11 cellular contexts compared by ENCODE assay signal in genomic region chr1:227447531-227447990, GRCh38.
DNase-seq lines count a peak whose midpoint lies in the region; ATAC-seq, FAIRE-seq and TF ChIP-seq lines count a peak whose summit lies in the region.
"Had no signal": no experiment of that assay in that cellular context is flagged by ENCODE, and none has a peak within 500 bp of the region (broad histone marks: within the 10 kb centered on the region; RNA-seq: fewer than 3 reads in every experiment).

No MANE protein-coding gene starts in this region.

- no peaks in the 10 kb centered on the region for H3F3A ChIP-seq in neural progenitor cell (ENCODE audit: low read depth)

- no TSS peak for BruUV-seq in Panc1 (replicated peaks; lab: Mats Ljungman, UMichigan)

- in situ Hi-C loops in Panc1 (cut with HindIII; ENCODE audit: low pct_unique_long_range_greater_than_20kb, low sequenced_read_pairs): no loop called here

- no peaks in the 10 kb centered on the region for H3K4me1 ChIP-seq in BE2C
- no peaks in the 10 kb centered on the region for H3K4me1 ChIP-seq in Panc1 (ENCODE audit: control insufficient read depth, insufficient read depth, low read length)
- H3K4me1 ChIP-seq in neural progenitor cell: no peaks in the 10 kb centered on the region

- H2AFZ ChIP-seq in neural progenitor cell (replicated peaks): no peak overlapping the region

- H3K9me3 ChIP-seq in BE2C (no peaks in the 10 kb centered on the region), Panc1 (ENCODE audit: control insufficient read depth, insufficient read depth, low read depth, low read length) (no peaks in the 10 kb centered on the region), neural progenitor cell (ENCODE audit: low read depth) (no peaks in the 10 kb centered on the region)

- intact Hi-C loops in Panc1 (cut with micrococcal nuclease; ENCODE audit: unreplicated experiment): no loop called here

- CTCF ChIA-PET in Panc1 (lab: Charles Lee): no interaction called here

- no peak for ATAC-seq in Panc1
- ATAC-seq in GM19351 (IDR thresholded peaks at IDR 0.05; ENCODE audit: unreplicated experiment): no peak
- no peak for ATAC-seq in GM19324 (IDR thresholded peaks at IDR 0.05; ENCODE audit: low FRiP score, unreplicated experiment)

- peak overlapping the region; percentile 33 for H3K4me3 ChIP-seq in BE2C (ENCODE audit: low read depth, low read length)
- no peak overlapping the region for H3K4me3 ChIP-seq in Panc1 (ENCODE audit: low read depth in 2 of 2, low read length in 2 of 2)
- no peak overlapping the region for H3K4me3 ChIP-seq in fibroblast of pulmonary artery (replicated peaks; ENCODE audit: low read depth, low read length)
- no peak overlapping the region for H3K4me3 ChIP-seq in neural progenitor cell

- no peak overlapping the region for H3K27ac Mint-ChIP-seq in neural progenitor cell
- H3K27ac Mint-ChIP-seq: activated CD4-positive, alpha-beta T cell treated with anti-CD3 and anti-CD28 coated beads, Interleukin-2, amount 10 ng/mL, durations not matched to agents 24 days and 14 days; brain had no signal

- no peaks in the 10 kb centered on the region for H4K20me1 ChIP-seq in neural progenitor cell (ENCODE audit: low read depth)

- FAIRE-seq in GM19239 (lab: Jason Lieb, UNC): no peak

- no peak overlapping the region for H3K4me2 ChIP-seq in neural progenitor cell

- no peaks in the 10 kb centered on the region for H3K36me3 ChIP-seq in BE2C
- no peaks in the 10 kb centered on the region for H3K36me3 ChIP-seq in Panc1 (ENCODE audit: control insufficient read depth, insufficient read depth, low read length)
- no peaks in the 10 kb centered on the region for H3K36me3 ChIP-seq in neural progenitor cell

- no peak overlapping the region for H3K9ac ChIP-seq in neural progenitor cell

- DNase-seq in BE2C (peak; percentile 80), Panc1 (ENCODE audit: low read depth, low spot score) (no peak), fibroblast of pulmonary artery (ENCODE audit: low read depth) (peak; percentile 51), neural progenitor cell (ENCODE audit: low spot score) (peak; percentile 49), GM19239 (ENCODE audit: insufficient read length, low spot score) (no peak), NOMO-1 treated with DMSO at 0.1 percent for 48 hours (lab: John Stamatoyannopoulos, UW; ENCODE audit: unreplicated experiment) (no peak)
- DNase-seq: activated CD4-positive, alpha-beta T cell treated with anti-CD3 and anti-CD28 coated beads, Interleukin-2, amount 10 ng/mL, durations not matched to agents 24 days and 14 days; NCI-H748 treated with DMSO at 0.1 percent for 48 hours had no signal

- peaks cover 4% of the 10 kb centered on the region for H3K9me3 Mint-ChIP-seq in neural progenitor cell
- H3K9me3 Mint-ChIP-seq: activated CD4-positive, alpha-beta T cell treated with anti-CD3 and anti-CD28 coated beads, Interleukin-2, amount 10 ng/mL, durations not matched to agents 24 days and 14 days had no signal

- peaks cover 5% of the 10 kb centered on the region for H3K27me3 Mint-ChIP-seq in neural progenitor cell (ENCODE audit: insufficient read depth, low read depth)

- no peaks in the 10 kb centered on the region for H3K79me2 ChIP-seq in neural progenitor cell (ENCODE audit: low read depth)

- POLR2A ChIA-PET in Panc1 (lab: Charles Lee): no interaction called here

- TF ChIP-seq CTCF in BE2C (IDR thresholded peaks at IDR 0.05; ENCODE audit: low read depth, low read length): peak; percentile 79
- peak; percentile 12 for TF ChIP-seq CTCF in Panc1 (IDR thresholded peaks at IDR 0.05)
- TF ChIP-seq CTCF in fibroblast of pulmonary artery (IDR thresholded peaks at IDR 0.05; ENCODE audit: low read length, missing control alignments): peak; percentile 57
- peak; percentile 50 for TF ChIP-seq CTCF in neural progenitor cell (IDR thresholded peaks at IDR 0.05)

- no peaks in the 10 kb centered on the region for H3K4me1 Mint-ChIP-seq in neural progenitor cell
- H3K4me1 Mint-ChIP-seq: activated CD4-positive, alpha-beta T cell treated with anti-CD3 and anti-CD28 coated beads, Interleukin-2, amount 10 ng/mL, durations not matched to agents 24 days and 14 days; brain had no signal

- H3K27ac ChIP-seq in Panc1 (ENCODE audit: low read length) (no peak overlapping the region), neural progenitor cell (no peak overlapping the region)

- H3K36me3 Mint-ChIP-seq in neural progenitor cell: peaks cover 1% of the 10 kb centered on the region
- H3K36me3 Mint-ChIP-seq: brain had no signal

- H3K27me3 ChIP-seq in BE2C: no peaks in the 10 kb centered on the region
- H3K27me3 ChIP-seq in Panc1 (ENCODE audit: control insufficient read depth, insufficient read depth, low read length): no peaks in the 10 kb centered on the region; the same call in 1 of the 2 replicates
- H3K27me3 ChIP-seq in neural progenitor cell: no peaks in the 10 kb centered on the region

- no peak overlapping the region for H3K4me3 Mint-ChIP-seq in neural progenitor cell
- H3K4me3 Mint-ChIP-seq: activated CD4-positive, alpha-beta T cell treated with anti-CD3 and anti-CD28 coated beads, Interleukin-2, amount 10 ng/mL, durations not matched to agents 24 days and 14 days; brain had no signal

Comparison
In these comparisons a context has a peak if more than half of its experiments do, and no peak if none do; other contexts are left out.
1. DNase-seq: peak in BE2C (single experiment), fibroblast of pulmonary artery (single experiment) and neural progenitor cell (single experiment); none in Panc1 (single experiment), GM19239 (single experiment) and NOMO-1 treated with DMSO at 0.1 percent for 48 hours (single experiment).
2. CTCF ChIP-seq: peak in every context shown above with its lines; median percentile 79 in BE2C; 57 in fibroblast of pulmonary artery; 50 in neural progenitor cell; 12 in Panc1.